8 cellular contexts compared by ENCODE assay signal in the genomic region with DNA sequence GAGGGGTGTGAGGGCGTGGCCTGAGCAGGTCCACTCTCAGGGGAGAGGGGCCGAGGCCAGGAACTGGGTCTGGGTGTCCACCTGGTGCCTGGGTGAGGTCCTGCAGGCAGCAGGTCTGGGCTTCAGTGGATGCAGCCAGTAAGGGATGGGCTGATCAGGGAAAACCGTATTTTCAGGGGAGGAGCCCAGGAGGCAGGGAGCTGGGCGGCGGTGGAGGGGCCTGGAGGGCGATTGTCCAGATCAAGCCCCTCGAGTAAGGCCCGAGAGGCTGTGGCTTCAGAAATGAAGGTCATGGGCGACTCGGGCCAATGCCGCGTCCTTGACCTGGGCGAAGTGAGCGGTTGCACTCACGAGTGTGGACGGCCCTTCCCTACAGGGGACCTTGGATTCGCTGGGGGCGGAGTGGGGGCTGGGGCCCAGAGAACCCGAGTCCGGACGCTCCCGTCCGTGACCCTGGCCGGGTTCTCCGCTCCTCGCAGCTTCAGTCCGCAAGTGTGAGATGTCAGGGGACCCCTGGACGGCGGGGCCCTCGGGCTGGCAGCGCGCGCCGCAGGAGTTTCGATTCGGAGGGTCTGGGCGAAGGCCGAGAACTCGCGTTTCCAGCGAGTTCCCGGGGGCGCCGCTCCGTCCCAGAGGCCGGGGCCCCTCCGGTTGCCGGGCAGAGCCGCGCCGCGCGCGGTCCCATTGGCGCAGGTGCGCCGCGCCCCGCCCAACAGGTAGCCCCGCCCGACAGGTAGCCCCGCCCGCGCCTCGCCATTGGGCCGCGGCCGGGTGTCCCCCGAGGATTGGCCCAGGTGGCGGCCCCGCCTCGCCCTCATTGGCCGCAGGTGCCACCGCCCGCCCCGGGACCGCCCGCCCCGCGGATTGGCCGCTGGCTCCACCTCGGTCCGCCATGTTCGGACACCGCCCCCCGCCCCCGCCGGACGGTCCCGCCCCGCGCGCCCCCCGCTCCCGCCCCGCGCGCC. TPM values are rescaled to one million over a fixed set of nuclear protein-coding genes. Genes with fewer than 3 reads are reported as not detected.
DNase-seq lines count a peak whose midpoint lies in the region; ATAC-seq and TF ChIP-seq lines count a peak whose summit lies in the region.

PRKCZ (plus strand) TSS at position 895 of the 965 bp plus-strand sequence. CDS start 220 bp downstream, outside the sequence.

- H3K27ac ChIP-seq in trophoblast cell (ENCODE audit: low read depth, low read length) (peak within 1 kb of the TSS; percentile 50), upper lobe of right lung (peak within 1 kb of the TSS; percentile 84)

- H3K9me3 ChIP-seq in trophoblast cell (ENCODE audit: insufficient read depth, low read depth, low read length) (no peaks in the 10 kb centered on the region), upper lobe of right lung (no peaks in the 10 kb centered on the region)

- CTCF ChIA-PET in GM10248 (lab: Yijun Ruan, JAX): no interaction called here

- DNase-seq in GM10248 (ENCODE audit: extremely low spot score) (peak; percentile 83), RPMI8226 (peak; percentile 98), Right ventricle myocardium inferior (ENCODE audit: missing footprints) (peak; percentile 88), trophoblast cell (peak; percentile 94 to 95), upper lobe of right lung (peak; percentile 98), epidermal melanocyte (ENCODE audit: insufficient read length, low spot score) (no peak)
- peak; percentile 98 for DNase-seq in activated effector memory CD4-positive, alpha-beta T cell treated with anti-CD3 and anti-CD28 coated beads, Interleukin-2, amount 50 U/mL, for 16 hours

- H3K23ac ChIP-seq in trophoblast cell (ENCODE audit: low read length): no peak within 1 kb of the TSS

- H2AK5ac ChIP-seq in trophoblast cell (ENCODE audit: low read length): peak within 1 kb of the TSS; percentile 15

- peak within 1 kb of the TSS; percentile 95 for H2AFZ ChIP-seq in trophoblast cell (ENCODE audit: insufficient read depth, low read length, poor library complexity)

- peak within 1 kb of the TSS; percentile 14 for H2BK12ac ChIP-seq in trophoblast cell (ENCODE audit: low read length)

- H3K4me3 ChIP-seq in trophoblast cell (ENCODE audit: low read depth, low read length) (peak within 1 kb of the TSS; percentile 96), upper lobe of right lung (peak within 1 kb of the TSS; percentile 63)

- POLR2A ChIA-PET in GM10248 (lab: Yijun Ruan, JAX): no interaction called here

- peak within 1 kb of the TSS; percentile 89 for H3K18ac ChIP-seq in trophoblast cell (ENCODE audit: low read length)

- peak within 1 kb of the TSS; percentile 79 for H3K9ac ChIP-seq in trophoblast cell (ENCODE audit: low read length)

- ATAC-seq in HG03469 (IDR thresholded peaks at IDR 0.05; ENCODE audit: unreplicated experiment) (peak; percentile 68), Right ventricle myocardium inferior (peak; percentile 85), upper lobe of right lung (peak; percentile 90)

- H3K27me3 ChIP-seq in trophoblast cell (ENCODE audit: insufficient read depth, low read length): peaks cover 4% of the 10 kb centered on the region
- H3K27me3 ChIP-seq in upper lobe of right lung: peaks cover 3% of the 10 kb centered on the region

- H3K4ac ChIP-seq in trophoblast cell (ENCODE audit: low read depth, low read length): peak within 1 kb of the TSS; percentile 75

- peaks cover 20 to 22% of the 10 kb centered on the region in 2 experiments for H3K4me1 ChIP-seq in trophoblast cell (ENCODE audit: control insufficient read depth in 1 of 2, insufficient read depth in 2 of 2, low read length in 2 of 2)
- peaks cover 24% of the 10 kb centered on the region for H3K4me1 ChIP-seq in upper lobe of right lung

- TF ChIP-seq CTCF in GM10248 (IDR thresholded peaks at IDR 0.05; ENCODE audit: control extremely low read depth, extremely low read depth, low read depth, missing control alignments) (no peak), upper lobe of right lung (IDR thresholded peaks at IDR 0.05) (peak; percentile 31)

- peak within 1 kb of the TSS; percentile 59 for H2BK5ac ChIP-seq in trophoblast cell (ENCODE audit: low read depth, low read length, poor library complexity)

- intact Hi-C loops in Right ventricle myocardium inferior (cut with DNase I): no loop called here
- intact Hi-C loops in upper lobe of right lung (cut with DNase I): no loop called here

- no CpG with 5 or more reads among the region's 98 CpGs for WGBS in trophoblast cell (ENCODE audit: extremely low coverage, insufficient coverage, insufficient read length)

- peak within 1 kb of the TSS; percentile 87 for H3K4me2 ChIP-seq in trophoblast cell (ENCODE audit: low read length)

- H4K8ac ChIP-seq in trophoblast cell (ENCODE audit: low read depth, low read length): peak within 1 kb of the TSS; percentile 83

- peak within 1 kb of the TSS; percentile 69 for H2BK120ac ChIP-seq in trophoblast cell (ENCODE audit: insufficient read depth, low read length, poor library complexity)

- peaks cover 17% of the 10 kb centered on the region for H3K79me2 ChIP-seq in trophoblast cell (ENCODE audit: control insufficient read depth, insufficient read depth, low read length, poor library complexity)

- no peaks in the 10 kb centered on the region for H3K36me3 ChIP-seq in trophoblast cell (ENCODE audit: control insufficient read depth in 1 of 2, insufficient read depth in 2 of 2, low read length in 2 of 2)
- no peaks in the 10 kb centered on the region for H3K36me3 ChIP-seq in upper lobe of right lung

- H4K12ac ChIP-seq in trophoblast cell (ENCODE audit: low read depth, low read length): peak within 1 kb of the TSS; percentile 79

- H3K79me1 ChIP-seq in trophoblast cell (ENCODE audit: low read length): peaks cover 10% of the 10 kb centered on the region

- H4K91ac ChIP-seq in trophoblast cell (ENCODE audit: low read depth, low read length): peak within 1 kb of the TSS; percentile 83

- peak within 1 kb of the TSS; percentile 88 for H3K14ac ChIP-seq in trophoblast cell (ENCODE audit: low read length)

RNA-seq across cellular contexts. Expression of gene PRKCZ, which starts in this region (rescaled TPM):
- total RNA-seq in Right ventricle myocardium inferior: 16.4 TPM
- 232 and 240 TPM in 2 replicates for polyA plus RNA-seq in trophoblast cell (2013)
- total RNA-seq in upper lobe of right lung: 121 TPM
